ENCODE assay signal across 8 cellular contexts in genomic region chr16:67481561-67482259, GRCh38. TPM values are rescaled to one million over a fixed set of nuclear protein-coding genes. Genes with fewer than 3 reads are reported as not detected.
A peak's percentile ranks its signal among the peaks of the same experiment; 100 is the strongest.
DNase-seq lines count a peak whose midpoint lies in the region; ATAC-seq and TF ChIP-seq lines count a peak whose summit lies in the region.

No MANE protein-coding gene starts in this region.

- peaks cover 4 to 15% of the 10 kb centered on the region in 2 donors for H3K4me1 ChIP-seq in lung (ENCODE audit: control insufficient read depth in 2 of 2, insufficient read depth in 2 of 2, low read length in 2 of 2)

- no peaks in the 10 kb centered on the region for H3K9me3 ChIP-seq in lung (ENCODE audit: control insufficient read depth in 2 of 2, insufficient read depth in 1 of 2, low read length in 1 of 2)

- peaks cover 0 to 2% of the 10 kb centered on the region in 2 donors for H3K36me3 ChIP-seq in lung (ENCODE audit: control insufficient read depth in 2 of 2, insufficient read depth in 2 of 2, low read length in 2 of 2)

- ATAC-seq in HG03045 (IDR thresholded peaks at IDR 0.05; ENCODE audit: unreplicated experiment) (peak; percentile 2), lung (ENCODE audit: insufficient read depth, low FRiP score) (no peak), HG03095 (IDR thresholded peaks at IDR 0.05; ENCODE audit: unreplicated experiment) (no peak)
- ATAC-seq in stimulated activated memory B cell treated with anti-CD40 and anti-IgM and Interleukin-4, amounts not matched to agents 10 μg/mL and 1 μg/mL and 100 μg/mL, for 72 hours = peak; percentile 14

- H3K27ac ChIP-seq in lung (ENCODE audit: low read depth in 1 of 2, low read length in 1 of 2) = peak overlapping the region; percentile 86 to 91

- TF ChIP-seq CTCF in choroid plexus epithelial cell (conservative IDR thresholded peaks at IDR 0.05; ENCODE audit: low read depth, low read length) (no peak), lung (IDR thresholded peaks at IDR 0.05; ENCODE audit: control extremely low read depth, extremely low read depth) (no peak)

- H3K36me3 Mint-ChIP-seq in T-helper 1 cell treated with Interleukin-12 subunit alpha and Interleukin-12 subunit beta and Interleukin-4 antibody, amounts not matched to agents 30 μg/mL and 1 μg/mL, for 36 hours (ENCODE audit: low read depth) = peaks cover 20% of the 10 kb centered on the region
- peaks cover 22% of the 10 kb centered on the region for H3K36me3 Mint-ChIP-seq in stimulated activated memory B cell treated with anti-CD40 and anti-IgM and Interleukin-4, amounts not matched to agents 10 μg/mL and 1 μg/mL and 100 μg/mL, for 72 hours

- H3K4me3 Mint-ChIP-seq in T-helper 1 cell treated with Interleukin-12 subunit alpha and Interleukin-12 subunit beta and Interleukin-4 antibody, amounts not matched to agents 30 μg/mL and 1 μg/mL, for 36 hours = peak overlapping the region; percentile 91
- peak overlapping the region; percentile 94 for H3K4me3 Mint-ChIP-seq in stimulated activated memory B cell treated with anti-CD40 and anti-IgM and Interleukin-4, amounts not matched to agents 10 μg/mL and 1 μg/mL and 100 μg/mL, for 72 hours

- WGBS in lung, 2 donors = 3 to 10% methylated on average over 17 of the region's 17 CpGs

- peaks cover 24% of the 10 kb centered on the region for H3K4me1 Mint-ChIP-seq in T-helper 1 cell treated with Interleukin-12 subunit alpha and Interleukin-12 subunit beta and Interleukin-4 antibody, amounts not matched to agents 30 μg/mL and 1 μg/mL, for 36 hours (ENCODE audit: low read depth)
- peaks cover 61% of the 10 kb centered on the region for H3K4me1 Mint-ChIP-seq in stimulated activated memory B cell treated with anti-CD40 and anti-IgM and Interleukin-4, amounts not matched to agents 10 μg/mL and 1 μg/mL and 100 μg/mL, for 72 hours

- peak; percentile 46 for DNase-seq in ELR (ENCODE audit: low read depth)
- DNase-seq in choroid plexus epithelial cell (ENCODE audit: low read depth) = no peak
- DNase-seq in lung (ENCODE audit: low spot score) = peak; percentile 57
- DNase-seq in DMS79 treated with DMSO at 0.1 percent for 48 hours (lab: John Stamatoyannopoulos, UW) = no peak

- H3K4me3 ChIP-seq in choroid plexus epithelial cell (ENCODE audit: low read depth, low read length) = peak overlapping the region; percentile 71
- peak overlapping the region; percentile 53 for H3K4me3 ChIP-seq in lung

- no peaks in the 10 kb centered on the region for H3K27me3 ChIP-seq in lung (ENCODE audit: control insufficient read depth, insufficient read depth)

- no peaks in the 10 kb centered on the region for H3K27me3 Mint-ChIP-seq in T-helper 1 cell treated with Interleukin-12 subunit alpha and Interleukin-12 subunit beta and Interleukin-4 antibody, amounts not matched to agents 30 μg/mL and 1 μg/mL, for 36 hours (ENCODE audit: low read depth)
- no peaks in the 10 kb centered on the region for H3K27me3 Mint-ChIP-seq in stimulated activated memory B cell treated with anti-CD40 and anti-IgM and Interleukin-4, amounts not matched to agents 10 μg/mL and 1 μg/mL and 100 μg/mL, for 72 hours

- H3K9me3 Mint-ChIP-seq in T-helper 1 cell treated with Interleukin-12 subunit alpha and Interleukin-12 subunit beta and Interleukin-4 antibody, amounts not matched to agents 30 μg/mL and 1 μg/mL, for 36 hours = no peaks in the 10 kb centered on the region
- H3K9me3 Mint-ChIP-seq in stimulated activated memory B cell treated with anti-CD40 and anti-IgM and Interleukin-4, amounts not matched to agents 10 μg/mL and 1 μg/mL and 100 μg/mL, for 72 hours = no peaks in the 10 kb centered on the region

- peak overlapping the region; percentile 96 for H3K27ac Mint-ChIP-seq in T-helper 1 cell treated with Interleukin-12 subunit alpha and Interleukin-12 subunit beta and Interleukin-4 antibody, amounts not matched to agents 30 μg/mL and 1 μg/mL, for 36 hours
- H3K27ac Mint-ChIP-seq in stimulated activated memory B cell treated with anti-CD40 and anti-IgM and Interleukin-4, amounts not matched to agents 10 μg/mL and 1 μg/mL and 100 μg/mL, for 72 hours = peak overlapping the region; percentile 96

RNA-seq across cellular contexts. Expression of gene ATP6V0D1, which starts 0.8 kb away (rescaled TPM):
- total RNA-seq in lung = 100 to 1,000 TPM in 1 of 2 donors, 10 to 100 TPM in 1; 87.2 to 185 TPM
- 100 to 1,000 TPM in 1 of 2 donors, 10 to 100 TPM in 1; 39.6 to 249 TPM for polyA plus RNA-seq in lung

RNA-seq across cellular contexts. Expression of gene AGRP, which starts 1.6 kb away (rescaled TPM):
- total RNA-seq in lung = 1 to 10 TPM in 1 of 2 donors, not detected in 1; 1.4 TPM
- 1 to 10 TPM in 1 of 2 donors, under 1 TPM in 1; 0.97 to 8.3 TPM for polyA plus RNA-seq in lung

RNA-seq across cellular contexts. Expression of gene RIPOR1, which starts 46.9 kb away (rescaled TPM):
- 100 to 1,000 TPM in 1 of 2 donors, 10 to 100 TPM in 1; 85.1 to 122 TPM for total RNA-seq in lung
- polyA plus RNA-seq in lung = 10 to 100 TPM; 44.1 to 55.6 TPM

RNA-seq across cellular contexts. Expression of gene HSD11B2, which starts 50.8 kb away (rescaled TPM):
- 1 to 10 TPM; 6.5 to 6.8 TPM for total RNA-seq in lung
- 10 to 100 TPM in 1 of 2 donors, 1 to 10 TPM in 1; 2.6 to 39.8 TPM for polyA plus RNA-seq in lung

Comparison
In these comparisons a context has a peak if more than half of its experiments do, and no peak if none do; other contexts are left out.
1. DNase-seq: peak in ELR (single experiment) and lung (single experiment); none in choroid plexus epithelial cell (single experiment) and DMS79 treated with DMSO at 0.1 percent for 48 hours (single experiment).
2. ATAC-seq: peak in HG03045 (single experiment) and stimulated activated memory B cell treated with anti-CD40 and anti-IgM and Interleukin-4, amounts not matched to agents 10 μg/mL and 1 μg/mL and 100 μg/mL, for 72 hours (single experiment); none in lung (single experiment) and HG03095 (single experiment).